ENCODE assay signal across 30 cellular contexts in genomic region chr2:185700883-185701282, GRCh38. TPM values are rescaled to one million over a fixed set of nuclear protein-coding genes. Genes with fewer than 3 reads are reported as not detected.
DNase-seq lines count a peak whose midpoint lies in the region; ATAC-seq, FAIRE-seq and TF ChIP-seq lines count a peak whose summit lies in the region.
"Had no signal": no experiment of that assay in that cellular context is flagged by ENCODE, and none has a peak within 500 bp of the region (broad histone marks: within the 10 kb centered on the region; RNA-seq: fewer than 3 reads in every experiment).

No MANE protein-coding gene starts in this region.

- H3K4me1 ChIP-seq in HepG2 (ENCODE audit: insufficient read depth, low read length): no peaks in the 10 kb centered on the region
- H3K4me1 ChIP-seq in right lobe of liver: no peaks in the 10 kb centered on the region
- no peaks in the 10 kb centered on the region for H3K4me1 ChIP-seq in esophagus squamous epithelium
- H3K4me1 ChIP-seq: A549, Peyer's patch, tibial artery, vagina had no signal

- in situ Hi-C loops in HepG2 (cut with HindIII; ENCODE audit: extremely low pct_ligation_motif_present, low pct_unique_long_range_greater_than_20kb): no loop called here

- DNase-seq in HepG2 (ENCODE audit: low spot score) (no peak), right lobe of liver (no peak), NCI-H2171 (lab: John Stamatoyannopoulos, UW) (peak; percentile 22), epithelial cell of esophagus (ENCODE audit: low read depth) (peak; percentile 7), C1 segment of cervical spinal cord (lab: John Stamatoyannopoulos, UW) (no peak), esophagus squamous epithelium (lab: John Stamatoyannopoulos, UW) (no peak), hepatic stellate cell (ENCODE audit: low spot score) (no peak)
- no peak for DNase-seq in activated T-cell treated with anti-CD3 and anti-CD28 coated beads, Interleukin-2, amount 50 U/mL, for 48 hours
- DNase-seq: activated CD4-positive, alpha-beta memory T cell treated with anti-CD3 and anti-CD28 coated beads, Interleukin-2, amount 10 ng/mL, durations not matched to agents 7 days and 5 days; activated CD8-positive, alpha-beta memory T cell treated with anti-CD3 and anti-CD28 coated beads, Interleukin-2, amount 50 U/mL, for 4 hours; activated naive CD4-positive, alpha-beta T cell treated with anti-CD3 and anti-CD28 coated beads, Interleukin-2, amount 50 U/mL, for 16 hours; Calu3; CD4-positive, CD25-positive, alpha-beta regulatory T cell; GOT3; KG1; MM.1S; naive thymus-derived CD4-positive, alpha-beta T cell; NCI-H1417; NCI-H526; nucleus accumbens; Peyer's patch; SHP77; stimulated activated CD4-positive, alpha-beta T cell treated with anti-CD3 and anti-CD28 coated beads, Interleukin-4, amount 100 ng/mL, for 1 hour; tibial artery had no signal

- H3K4me2 ChIP-seq in HepG2 (ENCODE audit: low read depth, low read length): no peak overlapping the region
- H3K4me2 ChIP-seq: A549 had no signal

- no peak overlapping the region for H3K9ac ChIP-seq in HepG2 (ENCODE audit: insufficient read depth, low read depth, low read length)

- intact Hi-C loops in HepG2 (cut with micrococcal nuclease; ENCODE audit: unreplicated experiment) (no loop called here), right lobe of liver (cut with DNase I) (no loop called here), esophagus squamous epithelium (cut with DNase I) (no loop called here)

- TF ChIP-seq CTCF in HepG2 (CRISPR knock-in tag; IDR thresholded peaks at IDR 0.05): no peak
- no peak for TF ChIP-seq CTCF in right lobe of liver (IDR thresholded peaks at IDR 0.05)
- TF ChIP-seq CTCF in epithelial cell of esophagus (IDR thresholded peaks at IDR 0.05; ENCODE audit: insufficient read depth, low read depth, low read length, missing control alignments): no peak
- TF ChIP-seq CTCF in esophagus squamous epithelium (IDR thresholded peaks at IDR 0.05): no peak

- TF ChIP-seq EP300 in HepG2 (IDR thresholded peaks at IDR 0.05; ENCODE audit: low read depth in 2 of 2, low read length in 2 of 2) (no peak), HepG2 (CRISPR knock-in tag; IDR thresholded peaks at IDR 0.05; ENCODE audit: borderline replicate concordance) (no peak)

- TF ChIP-seq RAD21 in HepG2 (CRISPR knock-in tag; IDR thresholded peaks at IDR 0.05): no peak

- CTCF ChIA-PET in HepG2 (lab: Yijun Ruan, JAX; ENCODE audit: low intra/inter-chr PET ratio, low total read pairs): no interaction called here

- H4K20me1 ChIP-seq in HepG2 (ENCODE audit: insufficient read depth, low read length): no peaks in the 10 kb centered on the region

- H3K9me3 ChIP-seq in HepG2 (ENCODE audit: low read length): no peaks in the 10 kb centered on the region
- H3K9me3 ChIP-seq in right lobe of liver: no peaks in the 10 kb centered on the region
- H3K9me3 ChIP-seq in esophagus squamous epithelium: no peaks in the 10 kb centered on the region
- H3K9me3 ChIP-seq: A549, Peyer's patch, tibial artery, vagina had no signal

- no peaks in the 10 kb centered on the region for H3K79me2 ChIP-seq in HepG2 (ENCODE audit: insufficient read depth, low read length)

- BruUV-seq in HepG2 (replicated peaks; lab: Mats Ljungman, UMichigan): no TSS peak

- H3K4me3 ChIP-seq in HepG2 (replicated peaks in 1 of 3; ENCODE audit: insufficient read depth in 1 of 3, low read depth in 2 of 3, low read length in 3 of 3) (no peak overlapping the region), right lobe of liver (no peak overlapping the region), epithelial cell of esophagus (ENCODE audit: low read length) (no peak overlapping the region), esophagus squamous epithelium (no peak overlapping the region)
- H3K4me3 ChIP-seq: A549, Peyer's patch, tibial artery, vagina had no signal

- TF ChIP-seq POLR2A in HepG2 (IDR thresholded peaks at IDR 0.05; ENCODE audit: insufficient read depth in 1 of 2, low read depth in 2 of 2, low read length in 2 of 2) (no peak), right lobe of liver (IDR thresholded peaks at IDR 0.05) (no peak), esophagus squamous epithelium (IDR thresholded peaks at IDR 0.05) (no peak)

- no peaks in the 10 kb centered on the region for H3K27me3 ChIP-seq in HepG2 (ENCODE audit: control insufficient read depth in 1 of 2, insufficient read depth in 2 of 2, low read length in 2 of 2)
- H3K27me3 ChIP-seq in right lobe of liver: no peaks in the 10 kb centered on the region
- H3K27me3 ChIP-seq in esophagus squamous epithelium: no peaks in the 10 kb centered on the region
- H3K27me3 ChIP-seq: Peyer's patch, tibial artery, vagina had no signal

- no peak overlapping the region for H2AFZ ChIP-seq in HepG2 (ENCODE audit: low read length)

- POLR2A ChIA-PET in HepG2 (lab: Yijun Ruan, JAX): no interaction called here

- no peak for FAIRE-seq in HepG2 (lab: Jason Lieb, UNC)
- FAIRE-seq: A549, keratinocyte had no signal

- 6% methylated on average over 4 of the region's 4 CpGs for WGBS in HepG2 (ENCODE audit: low lambda C conversion rate)
- WGBS in right lobe of liver (ENCODE audit: insufficient coverage, low coverage, low lambda C conversion rate, missing lambda C conversion rate): 45% methylated on average over 4 of the region's 4 CpGs
- 45 to 52% methylated on average over 4 of the region's 4 CpGs for WGBS in esophagus squamous epithelium, 2 donors

- H3K27ac ChIP-seq in HepG2 (ENCODE audit: extremely low read length, insufficient read depth, low read length) (no peak overlapping the region), right lobe of liver (no peak overlapping the region), esophagus squamous epithelium (no peak overlapping the region)
- H3K27ac ChIP-seq: A549, Peyer's patch, tibial artery, vagina had no signal

- ATAC-seq in HepG2 (no peak), right lobe of liver (no peak)
- ATAC-seq: A549; naive thymus-derived CD4-positive, alpha-beta T cell; sciatic nerve had no signal

- H3K36me3 ChIP-seq in HepG2 (replicated peaks in 1 of 2; ENCODE audit: control insufficient read depth in 1 of 2, insufficient read depth in 2 of 2, low read length in 2 of 2): no peaks in the 10 kb centered on the region
- no peaks in the 10 kb centered on the region for H3K36me3 ChIP-seq in right lobe of liver
- no peaks in the 10 kb centered on the region for H3K36me3 ChIP-seq in esophagus squamous epithelium
- H3K36me3 ChIP-seq: Peyer's patch, tibial artery, vagina had no signal

TF ChIP-seq in HepG2, 621 proteins besides CTCF, POLR2A, EP300 and RAD21:
- TF ChIP-seq SIX1 (CRISPR knock-in tag; IDR thresholded peaks at IDR 0.05; ENCODE audit: borderline replicate concordance) (peak; percentile 20; the same call in 1 of the 2 replicates), CSRNP2 (CRISPR knock-in tag; conservative IDR thresholded peaks at IDR 0.05; ENCODE audit: low read depth) (no peak)

RNA-seq across cellular contexts. Expression of gene FSIP2, which starts 37.7 kb away (rescaled TPM):
- total RNA-seq in HepG2 (2016; rRNA removed; fragmentation: Illumina TruSeq; extraction: Trizol) (0.04 and 0.07 TPM in 2 replicates), right lobe of liver (under 1 TPM; 0.06 to 0.19 (median 0.11) TPM), esophagus squamous epithelium (under 1 TPM in 3 of 4 donors, not detected in 1; 0.04 to 0.38 (median 0.12) TPM)
- not detected in 2 replicates for total RNA-seq in HepG2 (2016; cell fraction: cytosol; rRNA removed; fragmentation: Illumina TruSeq; extraction: Trizol; ENCODE audit: low read depth)
- 0.04 and 0.09 TPM in 2 replicates for total RNA-seq in HepG2 (2016; cell fraction: insoluble cytoplasmic fraction; rRNA removed; fragmentation: Illumina TruSeq; extraction: Trizol)
- total RNA-seq in HepG2 (2016; cell fraction: membrane; rRNA removed; fragmentation: Illumina TruSeq; extraction: Trizol): 0.06 TPM in 1 of 2 replicates, not detected in the other
- 0.12 and 0.19 TPM in 2 replicates for total RNA-seq in HepG2 (2016; cell fraction: nucleus; rRNA removed; fragmentation: Illumina TruSeq; extraction: Trizol)
- polyA plus RNA-seq in HepG2 (2011; rRNA removed): 0.01 TPM in 1 of 2 replicates, not detected in the other
- polyA plus RNA-seq in HepG2 (2011; cell fraction: cytosol; rRNA removed): not detected in 2 replicates
- 0.03 TPM in 1 of 2 replicates, not detected in the other for polyA plus RNA-seq in HepG2 (2011; cell fraction: nucleus; rRNA removed)
- polyA plus RNA-seq in HepG2 (2012): 0.51 and 0.67 TPM in 2 replicates
- polyA plus RNA-seq in HepG2 (2016; cell fraction: cytosol; fragmentation: Illumina TruSeq; extraction: Trizol; ENCODE audit: low read depth): not detected in 2 replicates
- polyA plus RNA-seq in HepG2 (2016; cell fraction: insoluble cytoplasmic fraction; fragmentation: Illumina TruSeq; extraction: Trizol; ENCODE audit: low read depth): 0.03 and 0.04 TPM in 2 replicates
- polyA plus RNA-seq in HepG2 (2016; cell fraction: membrane; fragmentation: Illumina TruSeq; extraction: Trizol; ENCODE audit: low read depth): not detected in 2 replicates
- polyA plus RNA-seq in HepG2 (2016; cell fraction: nucleus; fragmentation: Illumina TruSeq; extraction: Trizol; ENCODE audit: insufficient read depth, low read depth): 0.21 and 0.33 TPM in 2 replicates
- polyA minus RNA-seq in HepG2 (2011; rRNA and poly(A)+ RNA removed; ENCODE audit: low replicate concordance): not detected in 2 replicates
- not detected in 2 replicates for polyA minus RNA-seq in HepG2 (2011; cell fraction: cytosol; rRNA and poly(A)+ RNA removed)
- 0.77 and 1.4 TPM in 2 replicates for polyA minus RNA-seq in HepG2 (2011; cell fraction: nucleus; rRNA and poly(A)+ RNA removed)
- total RNA-seq: Daoy, HT1080 had no signal
- polyA plus RNA-seq: naive thymus-derived CD4-positive, alpha-beta T cell had no signal

Comparison
In these comparisons a context has a peak if more than half of its experiments do, and no peak if none do; other contexts are left out.
1. DNase-seq: peak in NCI-H2171 (single experiment) and epithelial cell of esophagus (single experiment); none in HepG2 (single experiment), right lobe of liver (0 of 3), C1 segment of cervical spinal cord (0 of 14), esophagus squamous epithelium (single experiment), activated T-cell treated with anti-CD3 and anti-CD28 coated beads, Interleukin-2, amount 50 U/mL, for 48 hours (0 of 2) and hepatic stellate cell (single experiment).